ENCODE assay signal across 22 cellular contexts in genomic region chr6:15616266-15616665, GRCh38. TPM values are rescaled to one million over a fixed set of nuclear protein-coding genes. Genes with fewer than 3 reads are reported as not detected.
DNase-seq lines count a peak whose midpoint lies in the region; ATAC-seq and TF ChIP-seq lines count a peak whose summit lies in the region.
"Had no signal": no experiment of that assay in that cellular context is flagged by ENCODE, and none has a peak within 500 bp of the region (broad histone marks: within the 10 kb centered on the region; RNA-seq: fewer than 3 reads in every experiment).

No MANE protein-coding gene starts in this region.

- peaks cover 3% of the 10 kb centered on the region for H3K36me3 ChIP-seq in cardiac muscle cell
- H3K36me3 ChIP-seq: prostate gland had no signal

- no peaks in the 10 kb centered on the region for H3K9me3 Mint-ChIP-seq in activated T-helper 17 cell treated with anti-CD3 and anti-CD28 coated beads, Interleukin-2, amount 50 U/mL, for 72 hours
- no peaks in the 10 kb centered on the region for H3K9me3 Mint-ChIP-seq in memory B cell
- H3K9me3 Mint-ChIP-seq: activated T-helper 1 cell treated with anti-CD3 and anti-CD28 coated beads, Interleukin-12 subunit alpha, Interleukin-12 subunit beta, Interleukin-2, Interleukin-4 antibody, amounts not matched to agents 30 ng/mL and 10 ng/mL and 1 ng/mL, durations not matched to agents 14 hours and 24 hours and 36 hours; natural killer cell treated with Interleukin-12 subunit alpha and Interleukin-12 subunit beta and Interleukin-15 and Interleukin-18, amount 100 ng/mL, for 72 hours had no signal

- intact Hi-C loops in left cardiac atrium (cut with DNase I): no loop called here

- TF ChIP-seq CTCF in cardiac muscle cell (IDR thresholded peaks at IDR 0.05; ENCODE audit: low read depth, low read length): no peak

- no peak for ATAC-seq in left cardiac atrium
- no peak for ATAC-seq in activated T-helper 17 cell treated with anti-CD3 and anti-CD28 coated beads, Interleukin-2, amount 50 U/mL, for 72 hours (replicated peaks)
- no peak for ATAC-seq in memory B cell (ENCODE audit: low read depth)
- ATAC-seq: body of pancreas; natural killer cell treated with Interleukin-12 subunit alpha and Interleukin-12 subunit beta and Interleukin-15 and Interleukin-18, amount 100 ng/mL, for 72 hours had no signal

- H3K9me3 ChIP-seq in cardiac muscle cell (ENCODE audit: low read depth): no peaks in the 10 kb centered on the region
- H3K9me3 ChIP-seq: body of pancreas, HAP-1, prostate gland, SJSA1, thoracic aorta had no signal

- CTCF ChIA-PET in HEK293T (lab: Yijun Ruan, JAX): interaction anchor here (0.6 kb wide), 1 partner anchor 52 kb away, joined by 3 read pairs; no protein-coding TSS in a partner anchor

- H3K4me1 ChIP-seq in cardiac muscle cell (ENCODE audit: low read depth): peaks cover 19% of the 10 kb centered on the region
- H3K4me1 ChIP-seq: prostate gland, SJSA1 had no signal

- no peak overlapping the region for H3K4me3 Mint-ChIP-seq in activated T-helper 17 cell treated with anti-CD3 and anti-CD28 coated beads, Interleukin-2, amount 50 U/mL, for 72 hours
- no peak overlapping the region for H3K4me3 Mint-ChIP-seq in memory B cell
- H3K4me3 Mint-ChIP-seq: activated naive CD8-positive, alpha-beta T cell treated with anti-CD3 and anti-CD28 coated beads for 36 hours; activated T-helper 1 cell treated with anti-CD3 and anti-CD28 coated beads, Interleukin-12 subunit alpha, Interleukin-12 subunit beta, Interleukin-2, Interleukin-4 antibody, amounts not matched to agents 30 ng/mL and 10 ng/mL and 1 ng/mL, durations not matched to agents 14 hours and 24 hours and 36 hours; natural killer cell treated with Interleukin-12 subunit alpha and Interleukin-12 subunit beta and Interleukin-15 and Interleukin-18, amount 100 ng/mL, for 72 hours had no signal

- peak overlapping the region; percentile 13 for H3K27ac Mint-ChIP-seq in activated T-helper 17 cell treated with anti-CD3 and anti-CD28 coated beads, Interleukin-2, amount 50 U/mL, for 72 hours
- H3K27ac Mint-ChIP-seq in memory B cell: peak overlapping the region; percentile 49
- H3K27ac Mint-ChIP-seq: activated naive CD8-positive, alpha-beta T cell treated with anti-CD3 and anti-CD28 coated beads for 36 hours had no signal

- H3K4me1 Mint-ChIP-seq in activated T-helper 17 cell treated with anti-CD3 and anti-CD28 coated beads, Interleukin-2, amount 50 U/mL, for 72 hours: peaks cover 13% of the 10 kb centered on the region
- peaks cover 37% of the 10 kb centered on the region for H3K4me1 Mint-ChIP-seq in memory B cell

- POLR2A ChIA-PET in HEK293T (lab: Yijun Ruan, JAX): no interaction called here

- no peaks in the 10 kb centered on the region for H3K27me3 Mint-ChIP-seq in activated T-helper 17 cell treated with anti-CD3 and anti-CD28 coated beads, Interleukin-2, amount 50 U/mL, for 72 hours
- no peaks in the 10 kb centered on the region for H3K27me3 Mint-ChIP-seq in memory B cell
- H3K27me3 Mint-ChIP-seq: activated naive CD8-positive, alpha-beta T cell treated with anti-CD3 and anti-CD28 coated beads for 36 hours; natural killer cell treated with Interleukin-12 subunit alpha and Interleukin-12 subunit beta and Interleukin-15 and Interleukin-18, amount 100 ng/mL, for 72 hours had no signal

- no peak for DNase-seq in cardiac muscle cell (ENCODE audit: low read depth in 1 of 2, low spot score in 1 of 2)
- no peak for DNase-seq in left cardiac atrium
- DNase-seq in memory B cell (ENCODE audit: low spot score in 2 of 2): no peak
- no peak for DNase-seq in COLO829 (ENCODE audit: low spot score)
- no peak for DNase-seq in NCI-H748 (lab: John Stamatoyannopoulos, UW; ENCODE audit: unreplicated experiment)
- DNase-seq in NCI-H526 treated with DMSO at 0.1 percent for 48 hours (lab: John Stamatoyannopoulos, UW): no peak
- no peak for DNase-seq in HEK293T (ENCODE audit: extremely low spot score)
- DNase-seq: activated CD8-positive, alpha-beta memory T cell treated with anti-CD3 and anti-CD28 coated beads for 24 hours; activated naive CD8-positive, alpha-beta T cell treated with anti-CD3 and anti-CD28 coated beads for 36 hours; erythroblast; KG1; NCI-H1048; stimulated activated CD4-positive, alpha-beta T cell treated with anti-CD3 and anti-CD28 coated beads, Interleukin-12 subunit alpha, Interleukin-12 subunit beta, amount 100 ng/mL, for 4 hours had no signal

- peak overlapping the region; percentile 70 for H3K27ac ChIP-seq in cardiac muscle cell
- H3K27ac ChIP-seq: body of pancreas, C4-2B, prostate gland, SJSA1, thoracic aorta had no signal

- H3K36me3 Mint-ChIP-seq in activated T-helper 17 cell treated with anti-CD3 and anti-CD28 coated beads, Interleukin-2, amount 50 U/mL, for 72 hours (ENCODE audit: low read depth): peaks cover 41% of the 10 kb centered on the region
- peaks cover 22% of the 10 kb centered on the region for H3K36me3 Mint-ChIP-seq in memory B cell

- H3K27me3 ChIP-seq in cardiac muscle cell: no peaks in the 10 kb centered on the region
- H3K27me3 ChIP-seq: body of pancreas, SJSA1 had no signal

- no peak overlapping the region for H3K4me3 ChIP-seq in cardiac muscle cell
- H3K4me3 ChIP-seq: body of pancreas, HAP-1, prostate gland, SJSA1, thoracic aorta had no signal

TF ChIP-seq in HEK293T, 16 proteins besides CTCF, POLR2A, EP300 and RAD21:
- TF ChIP-seq FOXA1 (IDR thresholded peaks at IDR 0.05): no peak
- TF ChIP-seq BHLHE40 (IDR thresholded peaks at IDR 0.05; ENCODE audit: borderline replicate concordance): no peak
- no peak for TF ChIP-seq SUZ12 (IDR thresholded peaks at IDR 0.05)
- TF ChIP-seq SP1 (IDR thresholded peaks at IDR 0.05): no peak
- no peak for TF ChIP-seq ARNT (IDR thresholded peaks at IDR 0.05)
- TF ChIP-seq ELF4 (IDR thresholded peaks at IDR 0.05): no peak
- no peak for TF ChIP-seq L3MBTL2 (conservative IDR thresholded peaks at IDR 0.05)
- no peak for TF ChIP-seq LEF1 (IDR thresholded peaks at IDR 0.05; ENCODE audit: borderline replicate concordance)
- TF ChIP-seq HDGF (IDR thresholded peaks at IDR 0.05; ENCODE audit: borderline replicate concordance): no peak
- no peak for TF ChIP-seq FOXM1 (IDR thresholded peaks at IDR 0.05; ENCODE audit: borderline replicate concordance)
- TF ChIP-seq CTBP1 (IDR thresholded peaks at IDR 0.05; ENCODE audit: borderline replicate concordance): no peak
- no peak for TF ChIP-seq NFRKB (IDR thresholded peaks at IDR 0.05)
- no peak for TF ChIP-seq TARDBP (IDR thresholded peaks at IDR 0.05)
- no peak for TF ChIP-seq FOXK2 (IDR thresholded peaks at IDR 0.05)

RNA-seq across cellular contexts. Expression of gene DTNBP1, which starts 46.6 kb away (rescaled TPM):
- total RNA-seq in cardiac muscle cell: 8.0 and 9.2 TPM in 2 replicates
- 41.6 and 44.7 TPM in 2 replicates for polyA plus RNA-seq in cardiac muscle cell
- total RNA-seq in left cardiac atrium: 10 to 100 TPM; 18.9 to 23.2 TPM
- 10 to 100 TPM; 13.8 to 24.8 TPM for total RNA-seq in activated T-helper 17 cell treated with anti-CD3 and anti-CD28 coated beads, Interleukin-2, amount 50 U/mL, for 72 hours
